Comparison of ENCODE assay signal across 9 cellular contexts in genomic region chrX:6226053-6226645, GRCh38. TPM values are rescaled to one million over a fixed set of nuclear protein-coding genes. Genes with fewer than 3 reads are reported as not detected.
DNase-seq lines count a peak whose midpoint lies in the region; ATAC-seq, FAIRE-seq and TF ChIP-seq lines count a peak whose summit lies in the region.
"Had no signal": no experiment of that assay in that cellular context is flagged by ENCODE, and none has a peak within 500 bp of the region (broad histone marks: within the 10 kb centered on the region; RNA-seq: fewer than 3 reads in every experiment).

No MANE protein-coding gene starts in this region.

- H3K4me3 Mint-ChIP-seq in activated naive CD8-positive, alpha-beta T cell treated with anti-CD3 and anti-CD28 coated beads for 36 hours, result no peak overlapping the region
- no peak overlapping the region for H3K4me3 Mint-ChIP-seq in activated naive CD8-positive, alpha-beta T cell treated with anti-CD3 and anti-CD28 coated beads, Interleukin-2, amount 50 U/mL, for 24 hours
- peak overlapping the region; percentile 87 for H3K4me3 Mint-ChIP-seq in mesothelial cell of epicardium
- H3K4me3 Mint-ChIP-seq in CD8-positive, alpha-beta T cell, result no peak overlapping the region

- no peak for ATAC-seq in activated naive CD8-positive, alpha-beta T cell treated with anti-CD3 and anti-CD28 coated beads, Interleukin-2, amount 50 U/mL, for 24 hours
- no peak for ATAC-seq in HG03135 (IDR thresholded peaks at IDR 0.05; ENCODE audit: unreplicated experiment)
- ATAC-seq in HG03571 (IDR thresholded peaks at IDR 0.05; ENCODE audit: unreplicated experiment), result no peak
- no peak for ATAC-seq in CD8-positive, alpha-beta T cell

- H3K27ac Mint-ChIP-seq in activated naive CD8-positive, alpha-beta T cell treated with anti-CD3 and anti-CD28 coated beads for 36 hours, result no peak overlapping the region
- no peak overlapping the region for H3K27ac Mint-ChIP-seq in activated naive CD8-positive, alpha-beta T cell treated with anti-CD3 and anti-CD28 coated beads, Interleukin-2, amount 50 U/mL, for 24 hours
- peak overlapping the region; percentile 57 for H3K27ac Mint-ChIP-seq in mesothelial cell of epicardium
- H3K27ac Mint-ChIP-seq in CD8-positive, alpha-beta T cell, result no peak overlapping the region

- POLR2A ChIA-PET in CD8-positive, alpha-beta T cell (lab: Charles Lee), result no interaction called here

- peak overlapping the region; percentile 71 for H3K4me3 ChIP-seq in ectodermal cell (ENCODE audit: insufficient read depth, low read depth, low read length)
- no peak overlapping the region for H3K4me3 ChIP-seq in CD8-positive, alpha-beta T cell (ENCODE audit: low read depth, low read length)

- H3K9me3 Mint-ChIP-seq in activated naive CD8-positive, alpha-beta T cell treated with anti-CD3 and anti-CD28 coated beads for 36 hours, result no peaks in the 10 kb centered on the region
- H3K9me3 Mint-ChIP-seq in activated naive CD8-positive, alpha-beta T cell treated with anti-CD3 and anti-CD28 coated beads, Interleukin-2, amount 50 U/mL, for 24 hours, result no peaks in the 10 kb centered on the region
- H3K9me3 Mint-ChIP-seq in mesothelial cell of epicardium, result no peaks in the 10 kb centered on the region
- no peaks in the 10 kb centered on the region for H3K9me3 Mint-ChIP-seq in CD8-positive, alpha-beta T cell

- H3K27me3 Mint-ChIP-seq in activated naive CD8-positive, alpha-beta T cell treated with anti-CD3 and anti-CD28 coated beads for 36 hours, result peaks cover 39% of the 10 kb centered on the region
- H3K27me3 Mint-ChIP-seq in activated naive CD8-positive, alpha-beta T cell treated with anti-CD3 and anti-CD28 coated beads, Interleukin-2, amount 50 U/mL, for 24 hours, result peaks cover 30% of the 10 kb centered on the region
- peaks cover 39% of the 10 kb centered on the region for H3K27me3 Mint-ChIP-seq in mesothelial cell of epicardium (ENCODE audit: low read depth)
- H3K27me3 Mint-ChIP-seq in CD8-positive, alpha-beta T cell (ENCODE audit: low read depth), result peaks cover 24% of the 10 kb centered on the region

- intact Hi-C loops in CD8-positive, alpha-beta T cell (cut with DNase I, micrococcal nuclease), result no loop called here

- H3K9me3 ChIP-seq in ectodermal cell (ENCODE audit: control insufficient read depth, low read length), result no peaks in the 10 kb centered on the region
- no peaks in the 10 kb centered on the region for H3K9me3 ChIP-seq in CD8-positive, alpha-beta T cell (ENCODE audit: low read length)
- H3K9me3 ChIP-seq: Caco-2 had no signal

- CTCF ChIA-PET in CD8-positive, alpha-beta T cell (lab: Charles Lee), result no interaction called here

- H3K4me1 ChIP-seq in ectodermal cell (ENCODE audit: control insufficient read depth, insufficient read depth, low read length), result no peaks in the 10 kb centered on the region
- H3K4me1 ChIP-seq in CD8-positive, alpha-beta T cell (ENCODE audit: insufficient read depth, low read length), result no peaks in the 10 kb centered on the region
- H3K4me1 ChIP-seq: Caco-2 had no signal

- H3K4me1 Mint-ChIP-seq in activated naive CD8-positive, alpha-beta T cell treated with anti-CD3 and anti-CD28 coated beads for 36 hours, result no peaks in the 10 kb centered on the region
- peaks cover 2% of the 10 kb centered on the region for H3K4me1 Mint-ChIP-seq in activated naive CD8-positive, alpha-beta T cell treated with anti-CD3 and anti-CD28 coated beads, Interleukin-2, amount 50 U/mL, for 24 hours
- H3K4me1 Mint-ChIP-seq in mesothelial cell of epicardium, result peaks cover 19% of the 10 kb centered on the region
- peaks cover 4% of the 10 kb centered on the region for H3K4me1 Mint-ChIP-seq in CD8-positive, alpha-beta T cell (ENCODE audit: low read depth)

- FAIRE-seq in urothelium cell line (lab: Jason Lieb, UNC), result no peak

- DNase-seq in activated naive CD8-positive, alpha-beta T cell treated with anti-CD3 and anti-CD28 coated beads for 36 hours, result peak; percentile 1
- DNase-seq in activated naive CD8-positive, alpha-beta T cell treated with anti-CD3 and anti-CD28 coated beads, Interleukin-2, amount 50 U/mL, for 24 hours, result no peak
- DNase-seq in mesothelial cell of epicardium (ENCODE audit: low spot score in 2 of 2, unreplicated experiment in 2 of 2) (peak; percentile 27 to 61), urothelium cell line (ENCODE audit: low spot score) (peak; percentile 7)
- no peak for DNase-seq in CD8-positive, alpha-beta T cell
- DNase-seq: Caco-2 had no signal

- 0% methylated on average over 47 of the region's 50 CpGs for WGBS in ectodermal cell, 2 experiments

- no peak overlapping the region for H3K27ac ChIP-seq in ectodermal cell (ENCODE audit: insufficient read depth, low read depth, low read length, poor library complexity, severe bottlenecking)
- no peak overlapping the region for H3K27ac ChIP-seq in CD8-positive, alpha-beta T cell (ENCODE audit: low read depth, low read length)

- no peaks in the 10 kb centered on the region for H3K36me3 Mint-ChIP-seq in activated naive CD8-positive, alpha-beta T cell treated with anti-CD3 and anti-CD28 coated beads for 36 hours
- H3K36me3 Mint-ChIP-seq in activated naive CD8-positive, alpha-beta T cell treated with anti-CD3 and anti-CD28 coated beads, Interleukin-2, amount 50 U/mL, for 24 hours (ENCODE audit: low read depth), result no peaks in the 10 kb centered on the region
- H3K36me3 Mint-ChIP-seq in mesothelial cell of epicardium, result no peaks in the 10 kb centered on the region
- no peaks in the 10 kb centered on the region for H3K36me3 Mint-ChIP-seq in CD8-positive, alpha-beta T cell

- TF ChIP-seq CTCF in mesothelial cell of epicardium (IDR thresholded peaks at IDR 0.05; ENCODE audit: unreplicated experiment), result no peak
- TF ChIP-seq CTCF in CD8-positive, alpha-beta T cell (IDR thresholded peaks at IDR 0.05), result no peak

- H3K36me3 ChIP-seq in ectodermal cell (ENCODE audit: control insufficient read depth, insufficient read depth, low read length), result no peaks in the 10 kb centered on the region
- no peaks in the 10 kb centered on the region for H3K36me3 ChIP-seq in CD8-positive, alpha-beta T cell (ENCODE audit: insufficient read depth, low read length)

- peaks cover 6% of the 10 kb centered on the region for H3K27me3 ChIP-seq in ectodermal cell (ENCODE audit: control insufficient read depth, insufficient read depth, low read length, poor library complexity, severe bottlenecking)
- H3K27me3 ChIP-seq in CD8-positive, alpha-beta T cell (ENCODE audit: insufficient read depth, low read length), result no peaks in the 10 kb centered on the region

RNA-seq across cellular contexts. Expression of gene NLGN4X, which starts 2.5 kb away (rescaled TPM):
- total RNA-seq in activated naive CD8-positive, alpha-beta T cell treated with anti-CD3 and anti-CD28 coated beads for 36 hours, result not detected
- 17.6 TPM for polyA plus RNA-seq in ectodermal cell (2013, experiment 1 of 4)
- polyA plus RNA-seq in ectodermal cell (2013, experiment 2 of 4), result 18.9 TPM
- 13.9 TPM for polyA plus RNA-seq in ectodermal cell (2013, experiment 3 of 4)
- 15.7 TPM for polyA plus RNA-seq in ectodermal cell (2013, experiment 4 of 4)
- total RNA-seq in mesothelial cell of epicardium, result 22.0 to 24.6 TPM (median 23.5 TPM) in 3 replicates
- total RNA-seq in CD8-positive, alpha-beta T cell, result not detected
- total RNA-seq: Caco-2 had no signal

Comparison
In these comparisons a context has a peak if more than half of its experiments do, and no peak if none do; other contexts are left out.
1. DNase-seq: peak in activated naive CD8-positive, alpha-beta T cell treated with anti-CD3 and anti-CD28 coated beads for 36 hours (single experiment), mesothelial cell of epicardium (2 of 2) and urothelium cell line (single experiment); none in activated naive CD8-positive, alpha-beta T cell treated with anti-CD3 and anti-CD28 coated beads, Interleukin-2, amount 50 U/mL, for 24 hours (single experiment) and CD8-positive, alpha-beta T cell (0 of 7).
2. RNA of gene NLGN4X, which starts 2.5 kb away (total RNA-seq): 22.0 to 24.6 TPM in mesothelial cell of epicardium; not detected in CD8-positive, alpha-beta T cell and not detected in activated naive CD8-positive, alpha-beta T cell treated with anti-CD3 and anti-CD28 coated beads for 36 hours; every median in the first group is over 10 times any median in the second.